In the genomic region with DNA sequence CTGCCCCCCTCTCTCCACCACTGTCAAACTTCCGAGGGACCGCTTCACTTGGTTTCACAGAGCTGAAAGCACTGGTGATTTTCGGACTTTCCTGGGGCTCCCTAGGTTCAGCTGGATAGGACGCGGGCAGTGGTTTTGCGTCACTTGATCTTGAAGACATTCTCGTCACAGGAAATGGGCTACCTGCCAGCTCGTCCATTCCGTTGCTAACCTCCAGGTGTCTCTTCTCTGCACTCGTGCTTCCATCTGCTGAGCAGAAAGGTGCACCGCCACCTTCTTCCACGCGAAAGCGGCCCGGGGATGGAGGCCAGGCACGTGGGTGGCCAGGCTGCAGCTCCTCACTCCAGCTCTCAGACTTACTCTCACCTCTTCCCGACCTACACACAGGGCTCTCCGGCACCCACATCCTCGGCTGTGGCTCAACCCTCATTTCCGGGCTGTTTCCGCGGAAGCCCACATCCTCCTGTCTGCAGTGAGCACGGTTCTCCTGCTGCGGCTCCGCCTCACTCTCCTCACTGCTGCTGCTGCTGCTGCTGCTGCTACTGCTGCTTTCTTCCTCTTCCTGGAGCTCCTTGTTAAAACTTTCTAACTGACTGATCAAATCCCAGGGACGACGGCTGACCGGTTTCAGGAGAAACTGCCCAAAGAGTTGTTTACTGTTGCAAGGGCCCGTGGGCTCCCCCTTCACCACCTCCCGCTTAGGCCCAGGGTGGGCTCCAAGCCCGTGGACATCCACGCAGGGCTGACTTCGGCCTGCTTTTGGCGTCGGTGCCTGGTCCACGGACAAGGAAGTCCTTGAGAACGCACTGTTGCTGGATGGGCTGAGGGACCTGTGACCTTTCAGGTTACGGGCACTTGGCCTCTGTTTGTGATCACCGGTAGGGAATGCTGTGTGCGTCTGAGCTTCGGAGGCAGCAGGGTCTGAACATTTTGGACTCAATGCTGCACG, we compare ENCODE assay signal across 8 cellular contexts.
DNase-seq lines count a peak whose midpoint lies in the region; ATAC-seq lines count a peak whose summit lies in the region.

No MANE protein-coding gene starts in this region.

- ATAC-seq in HG02981 (IDR thresholded peaks at IDR 0.05; ENCODE audit: unreplicated experiment), result peak; percentile 95

- DNase-seq in NCI-H1105 treated with DMSO at 0.1 percent for 48 hours (lab: John Stamatoyannopoulos, UW), result peak; percentile 18
- no peak for DNase-seq in NCI-H1105 (lab: John Stamatoyannopoulos, UW)
- peak; percentile 13 for DNase-seq in OCI-M1 (lab: John Stamatoyannopoulos, UW)
- peak; percentile 85 for DNase-seq in activated effector memory CD4-positive, alpha-beta T cell treated with Interleukin-2 at 50 U/mL for 16 hours
- DNase-seq in iPS-NIHi11 (ENCODE audit: low spot score), result peak; percentile 54
- DNase-seq in stimulated activated CD8-positive, alpha-beta memory T cell treated with anti-CD3 and anti-CD28 coated beads, Interleukin-12 subunit alpha, Interleukin-12 subunit beta, amount 100 ng/mL, for 1 hour (ENCODE audit: low read depth), result peak; percentile 73
- no peak for DNase-seq in cerebellar nuclear complex (lab: John Stamatoyannopoulos, UW)

Comparison
In these comparisons a context has a peak if more than half of its experiments do, and no peak if none do; other contexts are left out.
1. DNase-seq: peak in NCI-H1105 treated with DMSO at 0.1 percent for 48 hours (single experiment), OCI-M1 (single experiment), activated effector memory CD4-positive, alpha-beta T cell treated with Interleukin-2 at 50 U/mL for 16 hours (single experiment), iPS-NIHi11 (single experiment) and stimulated activated CD8-positive, alpha-beta memory T cell treated with anti-CD3 and anti-CD28 coated beads, Interleukin-12 subunit alpha, Interleukin-12 subunit beta, amount 100 ng/mL, for 1 hour (single experiment); none in NCI-H1105 (single experiment) and cerebellar nuclear complex (0 of 2).